Comparison of ENCODE assay signal across 14 cellular contexts in the genomic region with DNA sequence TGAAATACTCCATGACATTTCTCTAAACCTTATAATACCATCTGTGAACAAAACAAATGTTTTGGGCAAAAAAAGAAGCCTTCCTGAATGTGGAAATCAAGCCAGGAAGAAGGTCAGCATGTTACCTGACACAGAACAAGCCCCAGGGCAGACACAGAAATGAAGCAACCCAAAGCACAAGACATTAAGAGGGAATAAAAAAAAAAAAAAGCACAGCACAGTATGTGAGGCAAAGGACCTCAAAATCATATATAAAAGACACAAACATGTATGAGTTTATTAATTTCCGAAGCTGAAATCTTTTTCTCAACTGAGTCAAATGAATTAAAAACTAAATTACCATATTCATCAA.
A peak's percentile ranks its signal among the peaks of the same experiment; 100 is the strongest.
DNase-seq lines count a peak whose midpoint lies in the region; ATAC-seq and TF ChIP-seq lines count a peak whose summit lies in the region.
"Had no signal": no experiment of that assay in that cellular context is flagged by ENCODE, and none has a peak within 500 bp of the region (broad histone marks: within the 10 kb centered on the region; RNA-seq: fewer than 3 reads in every experiment).

No MANE protein-coding gene starts in this region.

- H3K27ac ChIP-seq in heart right ventricle (peak overlapping the region in 9 of 10 donors; percentile 42 to 93 (median 79)), breast epithelium (peak overlapping the region; percentile 69 to 81), left lung (peak overlapping the region; percentile 28 to 69), prostate gland (no peak overlapping the region)

- H3K27ac Mint-ChIP-seq in type B pancreatic cell, result peak overlapping the region; percentile 95
- H3K27ac Mint-ChIP-seq: naive B cell had no signal

- 91 to 92% methylated on average over 1 of the region's 1 CpG for WGBS in heart right ventricle, 2 donors
- WGBS in prostate gland, result 94% methylated on average over 1 of the region's 1 CpG

- no peak for TF ChIP-seq CTCF in heart right ventricle (IDR thresholded peaks at IDR 0.05)
- no peak for TF ChIP-seq CTCF in breast epithelium (IDR thresholded peaks at IDR 0.05)
- TF ChIP-seq CTCF in left lung (IDR thresholded peaks at IDR 0.05), result no peak
- no peak for TF ChIP-seq CTCF in type B pancreatic cell (conservative IDR thresholded peaks at IDR 0.05)
- TF ChIP-seq CTCF in prostate gland (IDR thresholded peaks at IDR 0.05), result no peak

- peaks cover 4% of the 10 kb centered on the region for H3K36me3 Mint-ChIP-seq in type B pancreatic cell
- H3K36me3 Mint-ChIP-seq: naive B cell had no signal

- H3K27me3 ChIP-seq in heart right ventricle (peaks cover 0 to under 1% (median 0%) of the 10 kb centered on the region in 7 donors), breast epithelium (no peaks in the 10 kb centered on the region), left lung (no peaks in the 10 kb centered on the region), prostate gland (replicated peaks; ENCODE audit: insufficient read depth) (no peaks in the 10 kb centered on the region)

- H3K36me3 ChIP-seq in heart right ventricle (no peaks in the 10 kb centered on the region), breast epithelium (no peaks in the 10 kb centered on the region), left lung (no peaks in the 10 kb centered on the region), prostate gland (no peaks in the 10 kb centered on the region)

- no peaks in the 10 kb centered on the region for H3K9me3 ChIP-seq in heart right ventricle
- H3K9me3 ChIP-seq in breast epithelium, result no peaks in the 10 kb centered on the region
- no peaks in the 10 kb centered on the region for H3K9me3 ChIP-seq in left lung
- no peaks in the 10 kb centered on the region for H3K9me3 ChIP-seq in prostate gland

- peaks cover 36% of the 10 kb centered on the region for H3K4me1 Mint-ChIP-seq in type B pancreatic cell (ENCODE audit: unreplicated experiment)
- H3K4me1 Mint-ChIP-seq: naive B cell had no signal

- no peaks in the 10 kb centered on the region for H3K27me3 Mint-ChIP-seq in type B pancreatic cell
- H3K27me3 Mint-ChIP-seq: naive B cell had no signal

- no peak for ATAC-seq in heart right ventricle
- ATAC-seq in Right ventricle myocardium inferior, result no peak
- ATAC-seq in left lung, result no peak
- ATAC-seq in HG03097 (IDR thresholded peaks at IDR 0.05; ENCODE audit: low FRiP score, unreplicated experiment), result no peak
- ATAC-seq: activated T-cell treated with anti-CD3 and anti-CD28 coated beads, Interleukin-2, amount 50 U/mL, for 4 hours had no signal

- H3K4me1 ChIP-seq in heart right ventricle (peaks cover 4 to 37% (median 30%) of the 10 kb centered on the region in 9 donors), breast epithelium (peaks cover 0 to 16% of the 10 kb centered on the region in 2 donors), left lung (peaks cover 0 to 7% of the 10 kb centered on the region in 2 donors), prostate gland (replicated peaks) (no peaks in the 10 kb centered on the region)

- no peak overlapping the region for H3K4me3 ChIP-seq in heart right ventricle
- H3K4me3 ChIP-seq in breast epithelium, result no peak overlapping the region
- H3K4me3 ChIP-seq in left lung, result no peak overlapping the region
- H3K4me3 ChIP-seq in prostate gland, result no peak overlapping the region

- DNase-seq in heart right ventricle, result no peak
- no peak for DNase-seq in Right ventricle myocardium inferior (ENCODE audit: missing footprints)
- DNase-seq in breast epithelium (ENCODE audit: low spot score in 2 of 2), result peak in 1 of 2 donors; percentile 67
- no peak for DNase-seq in left lung
- DNase-seq in type B pancreatic cell (ENCODE audit: extremely low spot score, unreplicated experiment), result no peak
- DNase-seq in prostate gland (ENCODE audit: low spot score), result no peak
- no peak for DNase-seq in NCI-H187 (lab: John Stamatoyannopoulos, UW)
- DNase-seq: activated CD4-positive, CD25-positive, alpha-beta regulatory T cell; activated T-cell treated with anti-CD3 and anti-CD28 coated beads, Interleukin-2, amount 50 U/mL, for 4 hours; naive B cell; NCI-H510A treated with DMSO at 0.1 percent for 48 hours; SHP77 treated with DMSO at 0.1 percent for 48 hours; stimulated activated CD4-positive, alpha-beta T cell treated with anti-CD3 and anti-CD28 coated beads, Interleukin-12 subunit alpha, Interleukin-12 subunit beta, amount 100 ng/mL, for 4 hours had no signal

- TF ChIP-seq POLR2A in breast epithelium (IDR thresholded peaks at IDR 0.05), result no peak
- TF ChIP-seq POLR2A in prostate gland (IDR thresholded peaks at IDR 0.05), result no peak

- H3K4me3 Mint-ChIP-seq in type B pancreatic cell, result peak overlapping the region; percentile 72
- H3K4me3 Mint-ChIP-seq: activated T-cell treated with anti-CD3 and anti-CD28 coated beads, Interleukin-2, amount 50 U/mL, for 4 hours; naive B cell had no signal

- intact Hi-C loops in heart right ventricle (cut with DNase I) (loop anchor here in 2 of 10 donors (2.0 to 10.0 kb wide), 3 partner anchors 49 to 79 kb away; no protein-coding TSS in a partner anchor), Right ventricle myocardium inferior (cut with DNase I) (no loop called here), breast epithelium (cut with DNase I; ENCODE audit: low total_unique reads) (no loop called here), left lung (cut with DNase I) (no loop called here), prostate gland (cut with DNase I) (no loop called here)

- peaks cover 7% of the 10 kb centered on the region for H3K9me3 Mint-ChIP-seq in type B pancreatic cell
- H3K9me3 Mint-ChIP-seq: activated T-cell treated with anti-CD3 and anti-CD28 coated beads, Interleukin-2, amount 50 U/mL, for 4 hours; naive B cell had no signal

Comparison
In these comparisons a context has a peak if more than half of its experiments do, and no peak if none do; other contexts are left out.
1. H3K27ac ChIP-seq: peak in heart right ventricle (9 of 10), breast epithelium (2 of 2) and left lung (2 of 2); none in prostate gland (0 of 2).